34 cellular contexts compared by ENCODE assay signal in the genomic region with DNA sequence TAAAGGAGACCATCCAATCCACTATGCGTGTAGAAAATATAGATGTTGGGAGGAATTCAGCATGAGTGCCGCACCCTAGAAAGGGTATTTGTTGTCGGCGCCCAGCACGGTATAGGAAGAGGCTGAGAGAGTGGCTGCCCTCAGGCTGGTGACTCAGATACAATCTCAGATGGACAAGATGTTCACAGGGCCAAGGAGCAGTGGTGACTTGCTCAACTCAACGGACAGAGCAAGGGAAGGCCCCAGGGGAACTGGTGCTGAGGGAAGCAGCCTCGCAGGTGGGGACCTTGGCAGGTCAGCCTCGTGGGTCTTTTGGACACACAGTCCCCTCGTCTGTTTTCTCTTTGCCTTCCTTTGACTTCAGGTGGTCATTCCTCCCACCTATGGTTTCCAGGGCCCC. TPM values are rescaled to one million over a fixed set of nuclear protein-coding genes. Genes with fewer than 3 reads are reported as not detected.
A peak's percentile ranks its signal among the peaks of the same experiment; 100 is the strongest.
DNase-seq lines count a peak whose midpoint lies in the region; ATAC-seq, FAIRE-seq and TF ChIP-seq lines count a peak whose summit lies in the region.
"Had no signal": no experiment of that assay in that cellular context is flagged by ENCODE, and none has a peak within 500 bp of the region (broad histone marks: within the 10 kb centered on the region; RNA-seq: fewer than 3 reads in every experiment).

No MANE protein-coding gene starts in this region.

- H3K79me1 ChIP-seq in neuronal stem cell (ENCODE audit: low read depth, low read length) = no peaks in the 10 kb centered on the region

- H3K79me2 ChIP-seq in PC-3 (ENCODE audit: low read length) = no peaks in the 10 kb centered on the region

- TF ChIP-seq CTCF in PC-3 (conservative IDR thresholded peaks at IDR 0.05; ENCODE audit: low read depth, low read length) (no peak), breast epithelium (IDR thresholded peaks at IDR 0.05) (no peak), kidney (IDR thresholded peaks at IDR 0.05; ENCODE audit: borderline replicate concordance, extremely low read depth, insufficient read depth) (no peak), chondrocyte (IDR thresholded peaks at IDR 0.05) (no peak)

- no peak overlapping the region for H2BK5ac ChIP-seq in neuronal stem cell (ENCODE audit: low read length)

- DNase-seq in PC-3 (peak; percentile 35), breast epithelium (ENCODE audit: low spot score in 2 of 2) (no peak), epithelial cell of prostate (ENCODE audit: low read depth, low spot score) (no peak), neuronal stem cell (ENCODE audit: low spot score) (no peak), kidney (no peak), chondrocyte (ENCODE audit: low spot score) (no peak), CD1c-positive myeloid dendritic cell (ENCODE audit: extremely low spot score) (no peak)
- DNase-seq: AML-193; CD4-positive, alpha-beta memory T cell; COR-L47; EL; GF-D8; GM23248; HFFc6; IMR-90; KG1; MM.1S; NCI-H1048; NCI-H1417; NCI-H1694 treated with DMSO at 0.1 percent for 48 hours; NCI-H2081; NCI-H2227 treated with DMSO at 0.1 percent for 48 hours; NCI-H526 treated with DMSO at 0.1 percent for 48 hours; SJCRH30 had no signal

- POLR2A ChIA-PET in PC-3 (lab: Charles Lee; ENCODE audit: unreplicated experiment) = no interaction called here

- H3K4me1 Mint-ChIP-seq in chondrocyte (ENCODE audit: low read depth) = no peaks in the 10 kb centered on the region
- H3K4me1 Mint-ChIP-seq: CD4-positive, alpha-beta memory T cell had no signal

- intact Hi-C loops in PC-3 (cut with micrococcal nuclease) = no loop called here
- intact Hi-C loops in breast epithelium (cut with DNase I; ENCODE audit: low total_unique reads) = loop anchor here (10.0 kb wide), 1 partner anchor 1075 kb away; no protein-coding TSS in a partner anchor
- intact Hi-C loops in kidney (cut with DNase I) = no loop called here

- no peak overlapping the region for H3K4me2 ChIP-seq in PC-3 (ENCODE audit: low read length)
- no peak overlapping the region for H3K4me2 ChIP-seq in neuronal stem cell (ENCODE audit: insufficient read depth, low read length, poor library complexity, severe bottlenecking)
- H3K4me2 ChIP-seq: A549; BLaER1 treated with 17β-estradiol and CSF1 and Interleukin-3, amounts not matched to agents 10 nM and 100 nM had no signal

- H3K9me2 ChIP-seq in PC-3 (replicated peaks; ENCODE audit: low read length) = no peaks in the 10 kb centered on the region

- H3F3A ChIP-seq in PC-3 (ENCODE audit: low read length, unreplicated experiment) = no peaks in the 10 kb centered on the region

- no peak for FAIRE-seq in kidney (lab: Jason Lieb, UNC)
- FAIRE-seq: A549, GM12891, GM19239, RCC 7860 had no signal

- H3K4ac ChIP-seq in neuronal stem cell (ENCODE audit: low read length) = no peak overlapping the region

- H3K27ac ChIP-seq in PC-3 (ENCODE audit: low read length) (peak overlapping the region; percentile 26; the same call in 1 of the 2 replicates), breast epithelium (peak overlapping the region; percentile 70 to 75), epithelial cell of prostate (peak overlapping the region; percentile 58), neuronal stem cell (replicated peaks; ENCODE audit: low read length) (no peak overlapping the region), kidney (ENCODE audit: low read depth in 2 of 2, low read length in 2 of 2) (no peak overlapping the region)
- H3K27ac ChIP-seq: A549; BLaER1 treated with 17β-estradiol and CSF1 and Interleukin-3, amounts not matched to agents 10 nM and 100 nM; GM23248; SJCRH30 had no signal

- CTCF ChIA-PET in PC-3 (lab: Charles Lee) = no interaction called here

- no peak overlapping the region for H4K91ac ChIP-seq in neuronal stem cell (ENCODE audit: low read depth, low read length, poor library complexity)

- H4K20me1 ChIP-seq in PC-3 (ENCODE audit: low read length) = no peaks in the 10 kb centered on the region
- H4K20me1 ChIP-seq: BLaER1 treated with 17β-estradiol and CSF1 and Interleukin-3, amounts not matched to agents 10 nM and 100 nM had no signal

- H3K4me1 ChIP-seq in PC-3 (ENCODE audit: insufficient read depth, low read length) = peaks cover 15% of the 10 kb centered on the region
- no peaks in the 10 kb centered on the region for H3K4me1 ChIP-seq in breast epithelium
- no peaks in the 10 kb centered on the region for H3K4me1 ChIP-seq in neuronal stem cell (ENCODE audit: control insufficient read depth in 2 of 2, insufficient read depth in 1 of 2, low read depth in 1 of 2, low read length in 2 of 2)
- H3K4me1 ChIP-seq in kidney (ENCODE audit: control insufficient read depth in 1 of 2, insufficient read depth in 1 of 2, low read depth in 1 of 2, low read length in 2 of 2) = no peaks in the 10 kb centered on the region
- H3K4me1 ChIP-seq: A549; BLaER1 treated with 17β-estradiol and CSF1 and Interleukin-3, amounts not matched to agents 10 nM and 100 nM; HAP-1; SJCRH30 had no signal

- ATAC-seq in PC-3 (no peak), GM19023 (IDR thresholded peaks at IDR 0.05; ENCODE audit: unreplicated experiment) (no peak)
- ATAC-seq: A549, Right ventricle myocardium inferior, SK-N-SH treated with all-trans-retinoic acid at 6 μM for 48 hours had no signal

- H3K27ac Mint-ChIP-seq in chondrocyte (ENCODE audit: unreplicated experiment) = no peak overlapping the region
- H3K27ac Mint-ChIP-seq: CD4-positive, alpha-beta memory T cell; HFFc6 had no signal

- TF ChIP-seq POLR2A in breast epithelium (IDR thresholded peaks at IDR 0.05) = no peak

- H2BK12ac ChIP-seq in neuronal stem cell (ENCODE audit: low read length) = no peak overlapping the region

- H3K9ac ChIP-seq in PC-3 (ENCODE audit: low read length) = no peak overlapping the region
- no peak overlapping the region for H3K9ac ChIP-seq in neuronal stem cell (ENCODE audit: low read depth, low read length, poor library complexity)
- H3K9ac ChIP-seq in kidney (ENCODE audit: low read length in 2 of 2) = no peak overlapping the region
- H3K9ac ChIP-seq: BLaER1 treated with 17β-estradiol and CSF1 and Interleukin-3, amounts not matched to agents 10 nM and 100 nM; GM23248 had no signal

- H3K4me3 Mint-ChIP-seq in chondrocyte (ENCODE audit: unreplicated experiment) = no peak overlapping the region
- H3K4me3 Mint-ChIP-seq: CD4-positive, alpha-beta memory T cell; HFFc6 had no signal

- H2BK120ac ChIP-seq in neuronal stem cell (ENCODE audit: low read depth, low read length) = no peak overlapping the region

- no CpG with 5 or more reads among the region's 9 CpGs for WGBS in neuronal stem cell (ENCODE audit: extremely low coverage in 2 of 2, insufficient read length in 2 of 2, insufficient replicate concordance in 1 of 2), 2 donors

- H3K9me3 Mint-ChIP-seq in chondrocyte (ENCODE audit: low read depth) = peaks cover 5% of the 10 kb centered on the region

- H3K36me3 ChIP-seq in PC-3 (ENCODE audit: low read depth, low read length) = no peaks in the 10 kb centered on the region
- H3K36me3 ChIP-seq in breast epithelium = no peaks in the 10 kb centered on the region
- peaks cover 0 to 2% of the 10 kb centered on the region in 2 donors for H3K36me3 ChIP-seq in neuronal stem cell (replicated peaks in 1 of 2; ENCODE audit: control insufficient read depth in 2 of 2, insufficient read depth in 2 of 2, low read length in 2 of 2)
- H3K36me3 ChIP-seq in kidney (ENCODE audit: control insufficient read depth in 1 of 2, insufficient read depth in 2 of 2, low read length in 2 of 2) = no peaks in the 10 kb centered on the region
- H3K36me3 ChIP-seq: BLaER1 treated with 17β-estradiol and CSF1 and Interleukin-3, amounts not matched to agents 10 nM and 100 nM; HAP-1; SJCRH30 had no signal

- no peaks in the 10 kb centered on the region for H3K9me3 ChIP-seq in PC-3 (ENCODE audit: low read length)
- no peaks in the 10 kb centered on the region for H3K9me3 ChIP-seq in breast epithelium
- peaks cover 0 to 4% of the 10 kb centered on the region in 2 donors for H3K9me3 ChIP-seq in neuronal stem cell (replicated peaks in 1 of 2; ENCODE audit: control insufficient read depth in 2 of 2, insufficient read depth in 1 of 2, low read depth in 1 of 2, low read length in 2 of 2)
- no peaks in the 10 kb centered on the region for H3K9me3 ChIP-seq in kidney (ENCODE audit: control insufficient read depth in 1 of 2, low read length in 2 of 2)
- H3K9me3 ChIP-seq: A549, HAP-1, SJCRH30 had no signal

- H3K36me3 Mint-ChIP-seq in chondrocyte (ENCODE audit: low read depth) = no peaks in the 10 kb centered on the region
- H3K36me3 Mint-ChIP-seq: CD4-positive, alpha-beta memory T cell had no signal

- H3K18ac ChIP-seq in neuronal stem cell (ENCODE audit: low read length) = peak overlapping the region; percentile 1

- no peak overlapping the region for H2AK5ac ChIP-seq in neuronal stem cell (ENCODE audit: low read depth, low read length)

- H2AFZ ChIP-seq in PC-3 (ENCODE audit: low read length) = no peak overlapping the region
- H2AFZ ChIP-seq in neuronal stem cell (ENCODE audit: low read length) = no peak overlapping the region
- H2AFZ ChIP-seq: GM23248 had no signal

- no peak overlapping the region for H4K8ac ChIP-seq in neuronal stem cell (ENCODE audit: low read depth, low read length)

- H3K27me3 Mint-ChIP-seq in chondrocyte (ENCODE audit: low read depth) = peaks cover 10% of the 10 kb centered on the region
- H3K27me3 Mint-ChIP-seq: CD4-positive, alpha-beta memory T cell had no signal

- H3K14ac ChIP-seq in neuronal stem cell (ENCODE audit: low read length) = no peak overlapping the region

- peaks cover 19% of the 10 kb centered on the region for H3K27me3 ChIP-seq in PC-3 (ENCODE audit: low read length)
- no peaks in the 10 kb centered on the region for H3K27me3 ChIP-seq in breast epithelium
- no peaks in the 10 kb centered on the region for H3K27me3 ChIP-seq in neuronal stem cell (ENCODE audit: control insufficient read depth in 3 of 3, insufficient read depth in 3 of 3, low read depth in 1 of 3, low read length in 3 of 3)
- H3K27me3 ChIP-seq: BLaER1 treated with 17β-estradiol and CSF1 and Interleukin-3, amounts not matched to agents 10 nM and 100 nM; SJCRH30 had no signal

- H3K4me3 ChIP-seq in PC-3 (ENCODE audit: low read length) (no peak overlapping the region), breast epithelium (no peak overlapping the region), neuronal stem cell (ENCODE audit: low read length in 2 of 2) (no peak overlapping the region), kidney (ENCODE audit: low read length in 2 of 2) (no peak overlapping the region)
- H3K4me3 ChIP-seq: A549; BLaER1 treated with 17β-estradiol and CSF1 and Interleukin-3, amounts not matched to agents 10 nM and 100 nM; GM23248; HAP-1; SJCRH30 had no signal

- BruUV-seq in PC-3 (replicated peaks; lab: Mats Ljungman, UMichigan) = no TSS peak

- no peak overlapping the region for H2BK15ac ChIP-seq in neuronal stem cell (ENCODE audit: low read length)

- no peak overlapping the region for H3K23ac ChIP-seq in neuronal stem cell (ENCODE audit: low read depth, low read length, poor library complexity)

RNA-seq across cellular contexts. Expression of gene IRX2, which starts 28.0 kb away (rescaled TPM):
- total RNA-seq in PC-3 (2014; rRNA removed) (10.4 and 13.2 TPM in 2 replicates), breast epithelium (10 to 100 TPM; 19.2 to 69.4 (median 26.2) TPM), kidney (44.2 TPM), chondrocyte (9.1 to 11.5 TPM (median 9.2 TPM) in 3 replicates)
- polyA plus RNA-seq in neuronal stem cell (2013, experiment 1 of 2) = 9.6 TPM
- 9.3 TPM for polyA plus RNA-seq in neuronal stem cell (2013, experiment 2 of 2)
- 11.7 TPM for polyA plus RNA-seq in kidney (ENCODE audit: insufficient read depth, low read depth, low replicate concordance)
- total RNA-seq: CD4-positive, alpha-beta memory T cell; OCI-LY7 had no signal
- polyA plus RNA-seq: CD4-positive, alpha-beta memory T cell had no signal

Comparison
In these comparisons a context has a peak if more than half of its experiments do, and no peak if none do; other contexts are left out.
1. H3K27ac ChIP-seq: peak in PC-3 (single experiment), breast epithelium (2 of 2) and epithelial cell of prostate (single experiment); none in neuronal stem cell (single experiment) and kidney (0 of 2).